Comparison of ENCODE assay signal across 27 cellular contexts in genomic region chr5:59863777-59864176, GRCh38. TPM values are rescaled to one million over a fixed set of nuclear protein-coding genes. Genes with fewer than 3 reads are reported as not detected.
DNase-seq lines count a peak whose midpoint lies in the region; ATAC-seq and TF ChIP-seq lines count a peak whose summit lies in the region.
"Had no signal": no experiment of that assay in that cellular context is flagged by ENCODE, and none has a peak within 500 bp of the region (broad histone marks: within the 10 kb centered on the region; RNA-seq: fewer than 3 reads in every experiment).

No MANE protein-coding gene starts in this region.

- H3K9me3 Mint-ChIP-seq in activated naive CD8-positive, alpha-beta T cell treated with anti-CD3 and anti-CD28 coated beads for 36 hours, result no peaks in the 10 kb centered on the region
- no peaks in the 10 kb centered on the region for H3K9me3 Mint-ChIP-seq in stimulated activated naive CD8-positive, alpha-beta T cell treated with anti-CD3 and anti-CD28 coated beads, Interleukin-15, amount 100 ng/mL, for 72 hours
- H3K9me3 Mint-ChIP-seq: activated B cell treated with CpG ODN at 0.5 μM for 24 hours; activated naive CD4-positive, alpha-beta T cell treated with anti-CD3 and anti-CD28 coated beads, Interleukin-2, amount 50 U/mL, for 72 hours; brain; neural progenitor cell; stimulated activated naive CD8-positive, alpha-beta T cell treated with anti-CD3 and anti-CD28 coated beads, Interleukin-15, Interleukin-2, amounts not matched to agents 100 ng/mL and 50 ng/mL, for 24 hours had no signal

- H3K4me1 Mint-ChIP-seq in activated naive CD8-positive, alpha-beta T cell treated with anti-CD3 and anti-CD28 coated beads for 36 hours, result no peaks in the 10 kb centered on the region
- no peaks in the 10 kb centered on the region for H3K4me1 Mint-ChIP-seq in stimulated activated naive CD8-positive, alpha-beta T cell treated with anti-CD3 and anti-CD28 coated beads, Interleukin-15, amount 100 ng/mL, for 72 hours
- H3K4me1 Mint-ChIP-seq: activated B cell treated with CpG ODN at 0.5 μM for 24 hours had no signal

- peak; percentile 20 for DNase-seq in NCI-H446 treated with DMSO at 0.1 percent for 48 hours (lab: John Stamatoyannopoulos, UW)
- DNase-seq in dedifferentiated amniotic fluid mesenchymal stem cell (ENCODE audit: extremely low spot score), result peak; percentile 35
- peak; percentile 38 for DNase-seq in osteoblast (ENCODE audit: insufficient read length, low spot score, missing footprints)
- DNase-seq in activated naive CD8-positive, alpha-beta T cell treated with anti-CD3 and anti-CD28 coated beads for 36 hours, result no peak
- no peak for DNase-seq in Right ventricle myocardium superior
- no peak for DNase-seq in stimulated activated naive CD8-positive, alpha-beta T cell treated with anti-CD3 and anti-CD28 coated beads, Interleukin-15, amount 100 ng/mL, for 72 hours
- no peak for DNase-seq in coronary artery (ENCODE audit: low spot score)
- DNase-seq: activated B cell treated with CpG ODN at 0.5 μM for 24 hours; AML-193; effector memory CD8-positive, alpha-beta T cell; islet precursor cell; Kasumi-1; mucosa of descending colon; NCI-H1092; NCI-H1930; NCI-H2227 treated with DMSO at 0.1 percent for 48 hours; NCI-H774; sigmoid colon; T1000; tibial artery had no signal

- no peak overlapping the region for H3K4me3 Mint-ChIP-seq in activated naive CD8-positive, alpha-beta T cell treated with anti-CD3 and anti-CD28 coated beads for 36 hours
- no peak overlapping the region for H3K4me3 Mint-ChIP-seq in stimulated activated naive CD8-positive, alpha-beta T cell treated with anti-CD3 and anti-CD28 coated beads, Interleukin-15, amount 100 ng/mL, for 72 hours
- H3K4me3 Mint-ChIP-seq: activated B cell treated with CpG ODN at 0.5 μM for 24 hours; effector memory CD8-positive, alpha-beta T cell; neural progenitor cell; stimulated activated naive CD8-positive, alpha-beta T cell treated with anti-CD3 and anti-CD28 coated beads, Interleukin-15, Interleukin-2, amounts not matched to agents 100 ng/mL and 50 ng/mL, for 24 hours had no signal

- H3K36me3 ChIP-seq in BLaER1 treated with 17β-estradiol and CSF1 and Interleukin-3, amounts not matched to agents 10 nM and 100 nM, result no peaks in the 10 kb centered on the region
- H3K36me3 ChIP-seq in osteoblast (ENCODE audit: insufficient read depth, low read length), result no peaks in the 10 kb centered on the region
- H3K36me3 ChIP-seq: neural progenitor cell, sigmoid colon, tibial artery had no signal

- no peaks in the 10 kb centered on the region for H4K20me1 ChIP-seq in BLaER1 treated with 17β-estradiol and CSF1 and Interleukin-3, amounts not matched to agents 10 nM and 100 nM
- H4K20me1 ChIP-seq in osteoblast (ENCODE audit: insufficient read depth, low read length), result no peaks in the 10 kb centered on the region

- no peaks in the 10 kb centered on the region for H3K9me3 ChIP-seq in BLaER1 treated with 17β-estradiol and CSF1 and Interleukin-3, amounts not matched to agents 10 nM and 100 nM (replicated peaks in 1 of 11)
- H3K9me3 ChIP-seq in osteoblast (ENCODE audit: low read depth, low read length), result no peaks in the 10 kb centered on the region
- H3K9me3 ChIP-seq: mucosa of descending colon, sigmoid colon, tibial artery had no signal

- H3K27ac Mint-ChIP-seq in activated naive CD8-positive, alpha-beta T cell treated with anti-CD3 and anti-CD28 coated beads for 36 hours, result no peak overlapping the region
- H3K27ac Mint-ChIP-seq in stimulated activated naive CD8-positive, alpha-beta T cell treated with anti-CD3 and anti-CD28 coated beads, Interleukin-15, amount 100 ng/mL, for 72 hours, result no peak overlapping the region
- H3K27ac Mint-ChIP-seq: activated B cell treated with CpG ODN at 0.5 μM for 24 hours; activated naive CD4-positive, alpha-beta T cell treated with anti-CD3 and anti-CD28 coated beads, Interleukin-2, amount 50 U/mL, for 72 hours; effector memory CD8-positive, alpha-beta T cell; neural progenitor cell; progenitor cell of endocrine pancreas; stimulated activated naive CD8-positive, alpha-beta T cell treated with anti-CD3 and anti-CD28 coated beads, Interleukin-15, Interleukin-2, amounts not matched to agents 100 ng/mL and 50 ng/mL, for 24 hours had no signal

- no peaks in the 10 kb centered on the region for H3K27me3 Mint-ChIP-seq in activated naive CD8-positive, alpha-beta T cell treated with anti-CD3 and anti-CD28 coated beads for 36 hours
- H3K27me3 Mint-ChIP-seq in stimulated activated naive CD8-positive, alpha-beta T cell treated with anti-CD3 and anti-CD28 coated beads, Interleukin-15, amount 100 ng/mL, for 72 hours, result peaks cover 8% of the 10 kb centered on the region
- H3K27me3 Mint-ChIP-seq: activated B cell treated with CpG ODN at 0.5 μM for 24 hours; brain; effector memory CD8-positive, alpha-beta T cell; progenitor cell of endocrine pancreas had no signal

- H3K27ac ChIP-seq in BLaER1 treated with 17β-estradiol and CSF1 and Interleukin-3, amounts not matched to agents 10 nM and 100 nM, result no peak overlapping the region
- H3K27ac ChIP-seq in osteoblast (ENCODE audit: low read depth, low read length), result no peak overlapping the region
- H3K27ac ChIP-seq in coronary artery, result no peak overlapping the region
- H3K27ac ChIP-seq: neural progenitor cell, sigmoid colon, tibial artery had no signal

- peak overlapping the region in 8 of 11 experiments; percentile 10 to 68 (median 58); a peak in 13 of 22 replicates for H3K4me2 ChIP-seq in BLaER1 treated with 17β-estradiol and CSF1 and Interleukin-3, amounts not matched to agents 10 nM and 100 nM
- H3K4me2 ChIP-seq in osteoblast (ENCODE audit: insufficient read depth, low read length), result no peak overlapping the region
- H3K4me2 ChIP-seq: neural progenitor cell had no signal

- H3K27me3 ChIP-seq in BLaER1 treated with 17β-estradiol and CSF1 and Interleukin-3, amounts not matched to agents 10 nM and 100 nM, result no peaks in the 10 kb centered on the region
- no peaks in the 10 kb centered on the region for H3K27me3 ChIP-seq in osteoblast (ENCODE audit: insufficient read depth, low read length)
- H3K27me3 ChIP-seq: neural progenitor cell, sigmoid colon, tibial artery had no signal

- intact Hi-C loops in Right ventricle myocardium superior (cut with DNase I), result no loop called here

- H3K4me1 ChIP-seq in BLaER1 treated with 17β-estradiol and CSF1 and Interleukin-3, amounts not matched to agents 10 nM and 100 nM, result peaks cover 0 to 33% (median 17%) of the 10 kb centered on the region in 10 experiments; a peak in 15 of 20 replicates
- no peaks in the 10 kb centered on the region for H3K4me1 ChIP-seq in osteoblast (ENCODE audit: insufficient read depth, low read length)
- H3K4me1 ChIP-seq: neural progenitor cell, sigmoid colon had no signal

- TF ChIP-seq CTCF in osteoblast (IDR thresholded peaks at IDR 0.05; ENCODE audit: extremely low read depth, low read depth, low read length) (no peak), coronary artery (IDR thresholded peaks at IDR 0.05) (no peak)

- H3K79me2 ChIP-seq in osteoblast (ENCODE audit: insufficient read depth, low read length), result no peaks in the 10 kb centered on the region

- H3K36me3 Mint-ChIP-seq in activated naive CD8-positive, alpha-beta T cell treated with anti-CD3 and anti-CD28 coated beads for 36 hours, result no peaks in the 10 kb centered on the region
- H3K36me3 Mint-ChIP-seq: activated naive CD4-positive, alpha-beta T cell treated with anti-CD3 and anti-CD28 coated beads, Interleukin-2, amount 50 U/mL, for 72 hours; brain; neural progenitor cell had no signal

- no peak for ATAC-seq in Right ventricle myocardium superior (ENCODE audit: poor library complexity)
- no peak for ATAC-seq in stimulated activated naive CD8-positive, alpha-beta T cell treated with anti-CD3 and anti-CD28 coated beads, Interleukin-15, amount 100 ng/mL, for 72 hours
- ATAC-seq: activated naive CD4-positive, alpha-beta T cell treated with anti-CD3 and anti-CD28 coated beads, Interleukin-2, amount 50 U/mL, for 72 hours; effector memory CD8-positive, alpha-beta T cell; esophagus mucosa; mucosa of descending colon had no signal

- H3K9ac ChIP-seq in BLaER1 treated with 17β-estradiol and CSF1 and Interleukin-3, amounts not matched to agents 10 nM and 100 nM, result no peak overlapping the region
- H3K9ac ChIP-seq: neural progenitor cell had no signal

- no peak overlapping the region for H3K4me3 ChIP-seq in BLaER1 treated with 17β-estradiol and CSF1 and Interleukin-3, amounts not matched to agents 10 nM and 100 nM
- H3K4me3 ChIP-seq in osteoblast (ENCODE audit: insufficient read depth, low read length), result no peak overlapping the region
- H3K4me3 ChIP-seq in coronary artery, result no peak overlapping the region
- H3K4me3 ChIP-seq: mucosa of descending colon, neural progenitor cell, sigmoid colon, tibial artery had no signal

- H2AFZ ChIP-seq in osteoblast (ENCODE audit: low read length), result no peak overlapping the region
- H2AFZ ChIP-seq: neural progenitor cell had no signal

RNA-seq across cellular contexts. Expression of gene PDE4D, which starts 29.7 kb away (rescaled TPM):
- total RNA-seq in osteoblast, result 18.9 and 19.9 TPM in 2 replicates
- total RNA-seq in activated naive CD8-positive, alpha-beta T cell treated with anti-CD3 and anti-CD28 coated beads for 36 hours, result 10 to 100 TPM; 40.7 TPM
- 30.2 TPM for total RNA-seq in Right ventricle myocardium superior

Comparison
In these comparisons a context has a peak if more than half of its experiments do, and no peak if none do; other contexts are left out.
1. DNase-seq: peak in NCI-H446 treated with DMSO at 0.1 percent for 48 hours (single experiment), dedifferentiated amniotic fluid mesenchymal stem cell (single experiment) and osteoblast (single experiment); none in activated naive CD8-positive, alpha-beta T cell treated with anti-CD3 and anti-CD28 coated beads for 36 hours (single experiment), Right ventricle myocardium superior (single experiment), stimulated activated naive CD8-positive, alpha-beta T cell treated with anti-CD3 and anti-CD28 coated beads, Interleukin-15, amount 100 ng/mL, for 72 hours (0 of 2) and coronary artery (single experiment).